In genomic region chr12:101436146-101436545, GRCh38 we compare ENCODE assay signal across 35 cellular contexts. TPM values are rescaled to one million over a fixed set of nuclear protein-coding genes. Genes with fewer than 3 reads are reported as not detected.
"Had no signal": no experiment of that assay in that cellular context is flagged by ENCODE, and none has a peak within 500 bp of the region (broad histone marks: within the 10 kb centered on the region; RNA-seq: fewer than 3 reads in every experiment).

No MANE protein-coding gene starts in this region.

- H3K4me3 ChIP-seq: ascending aorta, esophagus muscularis mucosa, gastrocnemius medialis, heart left ventricle had no signal

- H3K36me3 ChIP-seq: ascending aorta, esophagus muscularis mucosa, gastrocnemius medialis, heart left ventricle had no signal

- H3K27me3 ChIP-seq: ascending aorta, esophagus muscularis mucosa, foreskin keratinocyte, gastrocnemius medialis had no signal

- H3K27ac ChIP-seq: ascending aorta, epithelial cell of prostate, esophagus muscularis mucosa, foreskin keratinocyte, gastrocnemius medialis, heart left ventricle, VCaP had no signal

- DNase-seq: activated CD4-positive, alpha-beta memory T cell treated with anti-CD3 and anti-CD28 coated beads, Interleukin-2, amount 10 ng/mL, durations not matched to agents 7 days and 5 days; activated CD4-positive, alpha-beta T cell treated with anti-CD3 and anti-CD28 coated beads for 1 hour; activated CD4-positive, alpha-beta T cell treated with anti-CD3 and anti-CD28 coated beads for 4 hours; activated CD4-positive, alpha-beta T cell treated with anti-CD3 and anti-CD28 coated beads, Interleukin-2, amount 10 ng/mL, durations not matched to agents 7 days and 5 days; activated CD4-positive, alpha-beta T cell treated with anti-CD3 and anti-CD28 coated beads, Interleukin-2, amount 50 U/mL, for 4 hours; activated CD8-positive, alpha-beta memory T cell treated with anti-CD3 and anti-CD28 coated beads, Interleukin-2, amount 50 U/mL, for 48 hours; activated gamma-delta T cell; activated naive CD4-positive, alpha-beta T cell; activated naive CD4-positive, alpha-beta T cell treated with anti-CD3 and anti-CD28 coated beads, Interleukin-2, amount 10 ng/mL, durations not matched to agents 7 days and 5 days; activated naive CD8-positive, alpha-beta T cell treated with anti-CD3 and anti-CD28 coated beads, Interleukin-2, amount 10 ng/mL, durations not matched to agents 7 days and 5 days; activated T-cell treated with anti-CD3 and anti-CD28 coated beads for 4 hours; activated T-cell treated with anti-CD3 and anti-CD28 coated beads, Interleukin-2, amount 50 U/mL, for 24 hours; activated T-cell treated with anti-CD3 and anti-CD28 coated beads, Interleukin-2, amount 50 U/mL, for 72 hours; cortex of kidney; dermis blood vessel endothelial cell; effector CD4-positive, alpha-beta T cell; effector memory CD8-positive, alpha-beta T cell; foreskin keratinocyte; gastrocnemius medialis; glutamatergic neuron; heart left ventricle; T-helper 1 cell; T-helper 17 cell; T1000 had no signal

- H3K4me1 ChIP-seq: ascending aorta, esophagus muscularis mucosa, foreskin keratinocyte had no signal

- H3K9me3 ChIP-seq: ascending aorta, esophagus muscularis mucosa, gastrocnemius medialis, heart left ventricle had no signal

- ATAC-seq: activated naive CD4-positive, alpha-beta T cell treated with anti-CD3 and anti-CD28 coated beads, Interleukin-2, amount 50 U/mL, for 72 hours; activated T-cell treated with anti-CD3 and anti-CD28 coated beads, Interleukin-2, amount 50 U/mL, for 72 hours; effector memory CD8-positive, alpha-beta T cell; foreskin keratinocyte; gastrocnemius medialis; heart left ventricle; T-helper 17 cell; WTC11 had no signal

- FAIRE-seq: bronchial epithelial cell, colon, TTC549 had no signal

RNA-seq across cellular contexts. Expression of gene SPIC, which starts 39.0 kb away (rescaled TPM):
- total RNA-seq: activated CD4-positive, alpha-beta memory T cell treated with anti-CD3 and anti-CD28 coated beads, Interleukin-2, amount 10 ng/mL, durations not matched to agents 7 days and 5 days; activated CD4-positive, alpha-beta T cell treated with anti-CD3 and anti-CD28 coated beads, Interleukin-2, amount 10 ng/mL, durations not matched to agents 7 days and 5 days; activated naive CD4-positive, alpha-beta T cell treated with anti-CD3 and anti-CD28 coated beads, Interleukin-2, amount 50 U/mL, for 72 hours; activated naive CD8-positive, alpha-beta T cell treated with anti-CD3 and anti-CD28 coated beads, Interleukin-2, amount 10 ng/mL, durations not matched to agents 7 days and 5 days; activated T-cell treated with anti-CD3 and anti-CD28 coated beads, Interleukin-2, amount 50 U/mL, for 72 hours; ascending aorta; bronchial epithelial cell; cardiac septum; chondrocyte; dermis blood vessel endothelial cell; esophagus muscularis mucosa; foreskin keratinocyte; gastrocnemius medialis; T-helper 17 cell; WTC11 had no signal
- polyA plus RNA-seq: foreskin keratinocyte, heart left ventricle had no signal
